Comparison of ENCODE assay signal across 1 cellular context in the genomic region with DNA sequence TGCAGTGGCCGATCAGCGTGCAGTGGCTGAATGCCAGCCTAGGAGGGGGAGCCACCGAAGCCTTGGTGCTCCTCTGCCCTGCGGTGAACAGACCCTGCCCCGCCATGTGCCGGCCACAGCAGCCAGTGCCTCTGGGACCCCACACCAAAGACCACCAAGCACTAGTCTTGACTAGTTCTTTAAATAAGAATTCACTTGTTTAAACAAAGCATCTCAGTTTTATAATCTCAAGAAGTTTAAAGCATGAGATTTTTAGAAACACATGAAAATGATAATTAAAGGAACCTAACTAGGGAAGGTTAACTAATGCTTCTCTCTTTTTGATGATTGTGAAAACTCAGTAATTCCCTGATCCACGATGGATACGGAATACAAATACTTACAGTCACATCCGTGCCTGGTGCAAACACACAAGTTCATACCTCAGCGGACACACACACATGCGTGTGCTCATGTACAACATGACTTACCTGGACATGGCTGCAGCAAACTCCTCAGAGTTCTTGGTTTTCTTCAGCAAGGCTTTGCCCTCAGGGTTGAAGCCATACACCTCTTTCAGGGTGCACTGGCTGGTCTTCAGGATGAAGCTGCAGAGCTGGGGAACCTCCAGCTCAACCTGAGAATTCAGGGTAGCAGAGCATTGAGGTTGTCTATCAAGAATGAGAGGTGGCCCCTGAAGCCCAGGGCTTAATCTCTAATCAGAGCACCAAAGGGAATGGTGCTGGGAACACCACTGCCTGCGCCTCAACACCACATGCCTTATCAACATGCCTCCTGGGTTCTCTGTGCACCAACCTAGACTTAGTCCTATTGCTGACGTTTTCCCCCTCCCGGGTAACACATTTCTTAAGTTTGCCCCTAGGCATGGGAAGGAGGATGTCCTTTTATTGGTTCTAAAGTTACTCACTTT.
TF ChIP-seq lines count a peak whose summit lies in the region.

No MANE protein-coding gene starts in this region.

TF ChIP-seq in HepG2, 621 proteins besides CTCF, POLR2A, EP300 and RAD21 (continues in another document):
- TF ChIP-seq ZNF546 (CRISPR knock-in tag; conservative IDR thresholded peaks at IDR 0.05) (no peak), ZNF234 (CRISPR knock-in tag; conservative IDR thresholded peaks at IDR 0.05) (no peak), YEATS2 (CRISPR knock-in tag; IDR thresholded peaks at IDR 0.05; ENCODE audit: borderline replicate concordance) (no peak), ZNF530 (CRISPR knock-in tag; IDR thresholded peaks at IDR 0.05; ENCODE audit: low read depth) (no peak), ZNF180 (CRISPR knock-in tag; IDR thresholded peaks at IDR 0.05; ENCODE audit: borderline replicate concordance, low read depth) (no peak), MZF1 (CRISPR knock-in tag; IDR thresholded peaks at IDR 0.05; ENCODE audit: borderline replicate concordance) (no peak; the same call in 1 of the 2 replicates), ZNF256 (CRISPR knock-in tag; conservative IDR thresholded peaks at IDR 0.05) (0 out of 2 replicates have a peak, but pooled peaks have one; percentile 41), FOXA3 (CRISPR knock-in tag; IDR thresholded peaks at IDR 0.05) (no peak), ZFAT (CRISPR knock-in tag; conservative IDR thresholded peaks at IDR 0.05) (0 out of 2 replicates have a peak, but pooled peaks have one; percentile 22), GZF1 (CRISPR knock-in tag; IDR thresholded peaks at IDR 0.05) (0 out of 2 replicates have a peak, but pooled peaks have one; percentile 31), ZZZ3 (CRISPR knock-in tag; IDR thresholded peaks at IDR 0.05; ENCODE audit: borderline replicate concordance) (no peak), SMARCE1 (IDR thresholded peaks at IDR 0.05; ENCODE audit: borderline replicate concordance) (no peak), ARNT2 (CRISPR knock-in tag; IDR thresholded peaks at IDR 0.05; ENCODE audit: low read depth) (peak; percentile 67)
- TF ChIP-seq, protein P1, sequence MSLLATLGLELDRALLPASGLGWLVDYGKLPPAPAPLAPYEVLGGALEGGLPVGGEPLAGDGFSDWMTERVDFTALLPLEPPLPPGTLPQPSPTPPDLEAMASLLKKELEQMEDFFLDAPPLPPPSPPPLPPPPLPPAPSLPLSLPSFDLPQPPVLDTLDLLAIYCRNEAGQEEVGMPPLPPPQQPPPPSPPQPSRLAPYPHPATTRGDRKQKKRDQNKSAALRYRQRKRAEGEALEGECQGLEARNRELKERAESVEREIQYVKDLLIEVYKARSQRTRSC (CRISPR knock-in tag; IDR thresholded peaks at IDR 0.05; ENCODE audit: low read depth): no peak
- TF ChIP-seq, protein P2, sequence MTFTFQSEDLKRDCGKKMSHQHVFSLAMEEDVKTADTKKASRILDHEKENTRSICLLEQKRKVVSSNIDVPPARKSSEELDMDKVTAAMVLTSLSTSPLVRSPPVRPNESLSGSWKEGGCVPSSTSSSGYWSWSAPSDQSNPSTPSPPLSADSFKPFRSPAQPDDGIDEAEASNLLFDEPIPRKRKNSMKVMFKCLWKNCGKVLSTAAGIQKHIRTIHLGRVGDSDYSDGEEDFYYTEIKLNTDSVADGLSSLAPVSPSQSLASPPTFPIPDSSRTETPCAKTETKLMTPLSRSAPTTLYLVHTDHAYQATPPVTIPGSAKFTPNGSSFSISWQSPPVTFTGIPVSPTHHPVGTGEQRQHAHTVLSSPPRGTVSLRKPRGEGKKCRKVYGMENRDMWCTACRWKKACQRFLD (CRISPR knock-in tag; IDR thresholded peaks at IDR 0.05; ENCODE audit: borderline replicate concordance): no peak
- TF ChIP-seq, protein P3, sequence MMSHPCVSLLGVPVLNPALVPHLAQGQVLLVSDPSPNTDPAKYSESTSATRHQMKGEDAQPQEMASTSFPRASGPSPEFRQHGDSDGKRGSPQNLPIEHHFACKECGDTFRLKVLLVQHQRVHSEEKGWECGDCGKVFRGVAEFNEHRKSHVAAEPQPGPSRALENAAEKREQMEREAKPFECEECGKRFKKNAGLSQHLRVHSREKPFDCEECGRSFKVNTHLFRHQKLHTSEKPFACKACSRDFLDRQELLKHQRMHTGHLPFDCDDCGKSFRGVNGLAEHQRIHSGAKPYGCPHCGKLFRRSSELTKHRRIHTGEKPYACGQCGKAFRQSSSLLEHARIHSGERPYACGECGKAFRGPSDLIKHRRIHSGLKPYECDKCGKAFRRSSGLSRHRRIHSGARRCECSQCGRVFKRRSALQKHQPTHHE (CRISPR knock-in tag; IDR thresholded peaks at IDR 0.05; ENCODE audit: borderline replicate concordance): no peak
- TF ChIP-seq, protein P4, sequence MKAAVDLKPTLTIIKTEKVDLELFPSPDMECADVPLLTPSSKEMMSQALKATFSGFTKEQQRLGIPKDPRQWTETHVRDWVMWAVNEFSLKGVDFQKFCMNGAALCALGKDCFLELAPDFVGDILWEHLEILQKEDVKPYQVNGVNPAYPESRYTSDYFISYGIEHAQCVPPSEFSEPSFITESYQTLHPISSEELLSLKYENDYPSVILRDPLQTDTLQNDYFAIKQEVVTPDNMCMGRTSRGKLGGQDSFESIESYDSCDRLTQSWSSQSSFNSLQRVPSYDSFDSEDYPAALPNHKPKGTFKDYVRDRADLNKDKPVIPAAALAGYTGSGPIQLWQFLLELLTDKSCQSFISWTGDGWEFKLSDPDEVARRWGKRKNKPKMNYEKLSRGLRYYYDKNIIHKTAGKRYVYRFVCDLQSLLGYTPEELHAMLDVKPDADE (CRISPR knock-in tag; IDR thresholded peaks at IDR 0.05): peak; percentile 26; the same call in 1 of the 2 replicates
- TF ChIP-seq, protein P5, sequence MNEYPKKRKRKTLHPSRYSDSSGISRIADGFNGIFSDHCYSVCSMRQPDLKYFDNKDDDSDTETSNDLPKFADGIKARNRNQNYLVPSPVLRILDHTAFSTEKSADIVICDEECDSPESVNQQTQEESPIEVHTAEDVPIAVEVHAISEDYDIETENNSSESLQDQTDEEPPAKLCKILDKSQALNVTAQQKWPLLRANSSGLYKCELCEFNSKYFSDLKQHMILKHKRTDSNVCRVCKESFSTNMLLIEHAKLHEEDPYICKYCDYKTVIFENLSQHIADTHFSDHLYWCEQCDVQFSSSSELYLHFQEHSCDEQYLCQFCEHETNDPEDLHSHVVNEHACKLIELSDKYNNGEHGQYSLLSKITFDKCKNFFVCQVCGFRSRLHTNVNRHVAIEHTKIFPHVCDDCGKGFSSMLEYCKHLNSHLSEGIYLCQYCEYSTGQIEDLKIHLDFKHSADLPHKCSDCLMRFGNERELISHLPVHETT (CRISPR knock-in tag; conservative IDR thresholded peaks at IDR 0.05): no peak
- TF ChIP-seq, protein P6, sequence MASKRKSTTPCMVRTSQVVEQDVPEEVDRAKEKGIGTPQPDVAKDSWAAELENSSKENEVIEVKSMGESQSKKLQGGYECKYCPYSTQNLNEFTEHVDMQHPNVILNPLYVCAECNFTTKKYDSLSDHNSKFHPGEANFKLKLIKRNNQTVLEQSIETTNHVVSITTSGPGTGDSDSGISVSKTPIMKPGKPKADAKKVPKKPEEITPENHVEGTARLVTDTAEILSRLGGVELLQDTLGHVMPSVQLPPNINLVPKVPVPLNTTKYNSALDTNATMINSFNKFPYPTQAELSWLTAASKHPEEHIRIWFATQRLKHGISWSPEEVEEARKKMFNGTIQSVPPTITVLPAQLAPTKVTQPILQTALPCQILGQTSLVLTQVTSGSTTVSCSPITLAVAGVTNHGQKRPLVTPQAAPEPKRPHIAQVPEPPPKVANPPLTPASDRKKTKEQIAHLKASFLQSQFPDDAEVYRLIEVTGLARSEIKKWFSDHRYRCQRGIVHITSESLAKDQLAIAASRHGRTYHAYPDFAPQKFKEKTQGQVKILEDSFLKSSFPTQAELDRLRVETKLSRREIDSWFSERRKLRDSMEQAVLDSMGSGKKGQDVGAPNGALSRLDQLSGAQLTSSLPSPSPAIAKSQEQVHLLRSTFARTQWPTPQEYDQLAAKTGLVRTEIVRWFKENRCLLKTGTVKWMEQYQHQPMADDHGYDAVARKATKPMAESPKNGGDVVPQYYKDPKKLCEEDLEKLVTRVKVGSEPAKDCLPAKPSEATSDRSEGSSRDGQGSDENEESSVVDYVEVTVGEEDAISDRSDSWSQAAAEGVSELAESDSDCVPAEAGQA (IDR thresholded peaks at IDR 0.05; ENCODE audit: low read depth): no peak
- TF ChIP-seq, protein P6 (CRISPR knock-in tag; IDR thresholded peaks at IDR 0.05; ENCODE audit: borderline replicate concordance): no peak
- TF ChIP-seq, protein P7, sequence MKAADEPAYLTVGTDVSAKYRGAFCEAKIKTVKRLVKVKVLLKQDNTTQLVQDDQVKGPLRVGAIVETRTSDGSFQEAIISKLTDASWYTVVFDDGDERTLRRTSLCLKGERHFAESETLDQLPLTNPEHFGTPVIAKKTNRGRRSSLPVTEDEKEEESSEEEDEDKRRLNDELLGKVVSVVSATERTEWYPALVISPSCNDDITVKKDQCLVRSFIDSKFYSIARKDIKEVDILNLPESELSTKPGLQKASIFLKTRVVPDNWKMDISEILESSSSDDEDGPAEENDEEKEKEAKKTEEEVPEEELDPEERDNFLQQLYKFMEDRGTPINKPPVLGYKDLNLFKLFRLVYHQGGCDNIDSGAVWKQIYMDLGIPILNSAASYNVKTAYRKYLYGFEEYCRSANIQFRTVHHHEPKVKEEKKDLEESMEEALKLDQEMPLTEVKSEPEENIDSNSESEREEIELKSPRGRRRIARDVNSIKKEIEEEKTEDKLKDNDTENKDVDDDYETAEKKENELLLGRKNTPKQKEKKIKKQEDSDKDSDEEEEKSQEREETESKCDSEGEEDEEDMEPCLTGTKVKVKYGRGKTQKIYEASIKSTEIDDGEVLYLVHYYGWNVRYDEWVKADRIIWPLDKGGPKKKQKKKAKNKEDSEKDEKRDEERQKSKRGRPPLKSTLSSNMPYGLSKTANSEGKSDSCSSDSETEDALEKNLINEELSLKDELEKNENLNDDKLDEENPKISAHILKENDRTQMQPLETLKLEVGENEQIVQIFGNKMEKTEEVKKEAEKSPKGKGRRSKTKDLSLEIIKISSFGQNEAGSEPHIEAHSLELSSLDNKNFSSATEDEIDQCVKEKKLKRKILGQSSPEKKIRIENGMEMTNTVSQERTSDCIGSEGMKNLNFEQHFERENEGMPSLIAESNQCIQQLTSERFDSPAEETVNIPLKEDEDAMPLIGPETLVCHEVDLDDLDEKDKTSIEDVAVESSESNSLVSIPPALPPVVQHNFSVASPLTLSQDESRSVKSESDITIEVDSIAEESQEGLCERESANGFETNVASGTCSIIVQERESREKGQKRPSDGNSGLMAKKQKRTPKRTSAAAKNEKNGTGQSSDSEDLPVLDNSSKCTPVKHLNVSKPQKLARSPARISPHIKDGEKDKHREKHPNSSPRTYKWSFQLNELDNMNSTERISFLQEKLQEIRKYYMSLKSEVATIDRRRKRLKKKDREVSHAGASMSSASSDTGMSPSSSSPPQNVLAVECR (CRISPR knock-in tag; IDR thresholded peaks at IDR 0.05; ENCODE audit: borderline replicate concordance): peak; percentile 19
- TF ChIP-seq, protein P8, sequence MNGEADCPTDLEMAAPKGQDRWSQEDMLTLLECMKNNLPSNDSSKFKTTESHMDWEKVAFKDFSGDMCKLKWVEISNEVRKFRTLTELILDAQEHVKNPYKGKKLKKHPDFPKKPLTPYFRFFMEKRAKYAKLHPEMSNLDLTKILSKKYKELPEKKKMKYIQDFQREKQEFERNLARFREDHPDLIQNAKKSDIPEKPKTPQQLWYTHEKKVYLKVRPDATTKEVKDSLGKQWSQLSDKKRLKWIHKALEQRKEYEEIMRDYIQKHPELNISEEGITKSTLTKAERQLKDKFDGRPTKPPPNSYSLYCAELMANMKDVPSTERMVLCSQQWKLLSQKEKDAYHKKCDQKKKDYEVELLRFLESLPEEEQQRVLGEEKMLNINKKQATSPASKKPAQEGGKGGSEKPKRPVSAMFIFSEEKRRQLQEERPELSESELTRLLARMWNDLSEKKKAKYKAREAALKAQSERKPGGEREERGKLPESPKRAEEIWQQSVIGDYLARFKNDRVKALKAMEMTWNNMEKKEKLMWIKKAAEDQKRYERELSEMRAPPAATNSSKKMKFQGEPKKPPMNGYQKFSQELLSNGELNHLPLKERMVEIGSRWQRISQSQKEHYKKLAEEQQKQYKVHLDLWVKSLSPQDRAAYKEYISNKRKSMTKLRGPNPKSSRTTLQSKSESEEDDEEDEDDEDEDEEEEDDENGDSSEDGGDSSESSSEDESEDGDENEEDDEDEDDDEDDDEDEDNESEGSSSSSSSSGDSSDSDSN (CRISPR knock-in tag; IDR thresholded peaks at IDR 0.05): no peak
- TF ChIP-seq, protein P9, sequence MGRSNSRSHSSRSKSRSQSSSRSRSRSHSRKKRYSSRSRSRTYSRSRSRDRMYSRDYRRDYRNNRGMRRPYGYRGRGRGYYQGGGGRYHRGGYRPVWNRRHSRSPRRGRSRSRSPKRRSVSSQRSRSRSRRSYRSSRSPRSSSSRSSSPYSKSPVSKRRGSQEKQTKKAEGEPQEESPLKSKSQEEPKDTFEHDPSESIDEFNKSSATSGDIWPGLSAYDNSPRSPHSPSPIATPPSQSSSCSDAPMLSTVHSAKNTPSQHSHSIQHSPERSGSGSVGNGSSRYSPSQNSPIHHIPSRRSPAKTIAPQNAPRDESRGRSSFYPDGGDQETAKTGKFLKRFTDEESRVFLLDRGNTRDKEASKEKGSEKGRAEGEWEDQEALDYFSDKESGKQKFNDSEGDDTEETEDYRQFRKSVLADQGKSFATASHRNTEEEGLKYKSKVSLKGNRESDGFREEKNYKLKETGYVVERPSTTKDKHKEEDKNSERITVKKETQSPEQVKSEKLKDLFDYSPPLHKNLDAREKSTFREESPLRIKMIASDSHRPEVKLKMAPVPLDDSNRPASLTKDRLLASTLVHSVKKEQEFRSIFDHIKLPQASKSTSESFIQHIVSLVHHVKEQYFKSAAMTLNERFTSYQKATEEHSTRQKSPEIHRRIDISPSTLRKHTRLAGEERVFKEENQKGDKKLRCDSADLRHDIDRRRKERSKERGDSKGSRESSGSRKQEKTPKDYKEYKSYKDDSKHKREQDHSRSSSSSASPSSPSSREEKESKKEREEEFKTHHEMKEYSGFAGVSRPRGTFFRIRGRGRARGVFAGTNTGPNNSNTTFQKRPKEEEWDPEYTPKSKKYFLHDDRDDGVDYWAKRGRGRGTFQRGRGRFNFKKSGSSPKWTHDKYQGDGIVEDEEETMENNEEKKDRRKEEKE (IDR thresholded peaks at IDR 0.05): no peak
- TF ChIP-seq, protein P10, sequence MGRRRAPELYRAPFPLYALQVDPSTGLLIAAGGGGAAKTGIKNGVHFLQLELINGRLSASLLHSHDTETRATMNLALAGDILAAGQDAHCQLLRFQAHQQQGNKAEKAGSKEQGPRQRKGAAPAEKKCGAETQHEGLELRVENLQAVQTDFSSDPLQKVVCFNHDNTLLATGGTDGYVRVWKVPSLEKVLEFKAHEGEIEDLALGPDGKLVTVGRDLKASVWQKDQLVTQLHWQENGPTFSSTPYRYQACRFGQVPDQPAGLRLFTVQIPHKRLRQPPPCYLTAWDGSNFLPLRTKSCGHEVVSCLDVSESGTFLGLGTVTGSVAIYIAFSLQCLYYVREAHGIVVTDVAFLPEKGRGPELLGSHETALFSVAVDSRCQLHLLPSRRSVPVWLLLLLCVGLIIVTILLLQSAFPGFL (CRISPR knock-in tag; IDR thresholded peaks at IDR 0.05): no peak
